16 cellular contexts compared by ENCODE assay signal in the genomic region with DNA sequence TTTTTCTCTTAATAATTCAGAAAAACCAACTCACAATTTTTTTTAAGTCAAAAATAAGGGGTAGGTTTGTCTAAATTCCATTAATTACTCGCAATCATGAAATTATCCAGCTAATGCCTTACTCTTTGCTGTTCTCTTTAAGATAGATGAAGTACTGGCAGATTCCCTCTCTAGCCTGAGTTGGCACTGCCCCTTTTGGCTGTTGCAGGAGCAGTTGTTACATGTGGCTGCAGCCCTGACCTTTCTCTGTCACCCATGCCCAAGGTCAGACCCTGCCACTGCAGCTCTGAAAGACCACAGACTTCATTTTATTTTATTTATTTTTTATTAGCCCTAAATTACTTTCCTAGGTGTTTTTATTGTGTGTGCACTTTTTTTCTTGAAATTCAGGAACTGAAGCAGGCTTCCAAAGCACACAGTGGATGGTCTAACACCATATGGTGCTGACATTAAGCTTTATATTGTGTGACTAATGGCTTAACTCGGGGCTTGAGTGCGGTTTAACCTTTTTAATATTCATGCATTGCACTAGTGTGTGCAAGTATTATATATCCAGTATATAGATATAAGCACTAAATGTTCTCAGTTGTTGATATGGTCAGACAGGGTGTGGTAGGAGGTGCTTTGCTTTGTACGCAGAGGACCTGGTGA.
DNase-seq lines count a peak whose midpoint lies in the region; ATAC-seq, FAIRE-seq and TF ChIP-seq lines count a peak whose summit lies in the region.
"Had no signal": no experiment of that assay in that cellular context is flagged by ENCODE, and none has a peak within 500 bp of the region (broad histone marks: within the 10 kb centered on the region; RNA-seq: fewer than 3 reads in every experiment).

No MANE protein-coding gene starts in this region.

- H3K27me3 ChIP-seq in A673 (replicated peaks; ENCODE audit: insufficient read depth, low read depth, low read length, poor library complexity) = no peaks in the 10 kb centered on the region
- H3K27me3 ChIP-seq in adrenal gland = no peaks in the 10 kb centered on the region

- DNase-seq in A673 (ENCODE audit: low spot score) = peak; percentile 7
- no peak for DNase-seq in D721Med (ENCODE audit: insufficient read length, low spot score)
- peak; percentile 89 for DNase-seq in NCI-H2171 treated with DMSO at 0.1 percent for 48 hours (lab: John Stamatoyannopoulos, UW)
- DNase-seq in adrenal gland = peak in 4 of 7 donors; percentile 8 to 38 (median 16)
- no peak for DNase-seq in NOMO-1 (lab: John Stamatoyannopoulos, UW; ENCODE audit: unreplicated experiment in 2 of 2)
- DNase-seq in HEK293T (ENCODE audit: extremely low spot score) = no peak
- no peak for DNase-seq in cerebellar nuclear complex (lab: John Stamatoyannopoulos, UW)
- DNase-seq: MM.1S, NCI-H1105, NCI-H187 treated with DMSO at 0.1 percent for 48 hours, NCI-H748 treated with DMSO at 0.1 percent for 48 hours had no signal

- CTCF ChIA-PET in A673 (lab: Charles Lee) (no interaction called here), HEK293T (lab: Yijun Ruan, JAX) (interaction anchor here (0.6 kb wide), 1 partner anchor 324 kb away, joined by 3 read pairs; no protein-coding TSS in a partner anchor)

- BruUV-seq in A673 (replicated peaks; lab: Mats Ljungman, UMichigan) = no TSS peak

- no peak overlapping the region for H3K4me3 ChIP-seq in A673 (ENCODE audit: low read depth, low read length, poor library complexity, severe bottlenecking)
- H3K4me3 ChIP-seq in adrenal gland = no peak overlapping the region
- H3K4me3 ChIP-seq: GM12878, GM23338 had no signal

- TF ChIP-seq POLR2A in adrenal gland (IDR thresholded peaks at IDR 0.05) = no peak

- peak; percentile 61 for FAIRE-seq in D721Med (lab: Jason Lieb, UNC)
- FAIRE-seq: GM12878, GM19239 had no signal

- H3K4me1 ChIP-seq in A673 (ENCODE audit: insufficient read depth, low read length, poor library complexity, severe bottlenecking) (no peaks in the 10 kb centered on the region), adrenal gland (replicated peaks in 1 of 2) (no peaks in the 10 kb centered on the region)

- WGBS in adrenal gland, 4 donors = 42 to 55% (median 46%) methylated on average over 4 of the region's 4 CpGs

- TF ChIP-seq CTCF in A673 (conservative IDR thresholded peaks at IDR 0.05; ENCODE audit: low read depth, low read length) = no peak
- TF ChIP-seq CTCF in D721Med (IDR thresholded peaks at IDR 0.05; ENCODE audit: insufficient read depth, missing control alignments) = no peak
- TF ChIP-seq CTCF in adrenal gland (IDR thresholded peaks at IDR 0.05) = no peak

- H3K9me3 ChIP-seq in A673 (ENCODE audit: low read depth, low read length, poor library complexity, severe bottlenecking) (no peaks in the 10 kb centered on the region), adrenal gland (replicated peaks in 1 of 3) (no peaks in the 10 kb centered on the region)

- intact Hi-C loops in A673 (cut with micrococcal nuclease; ENCODE audit: unreplicated experiment) (no loop called here), adrenal gland (cut with DNase I) (no loop called here)

- H3K36me3 ChIP-seq in A673 (ENCODE audit: insufficient read depth, low read length, poor library complexity, severe bottlenecking) (no peaks in the 10 kb centered on the region), adrenal gland (replicated peaks in 1 of 2) (no peaks in the 10 kb centered on the region)

- ATAC-seq in HG03439 (IDR thresholded peaks at IDR 0.05; ENCODE audit: unreplicated experiment) = no peak
- ATAC-seq: GM12878, GM23338, Panc1 had no signal

- POLR2A ChIA-PET in A673 (lab: Charles Lee; ENCODE audit: low non-redundant PET) = no interaction called here
- POLR2A ChIA-PET in HEK293T (lab: Yijun Ruan, JAX) = no interaction called here

- H3K27ac ChIP-seq in A673 (ENCODE audit: low read depth, low read length, poor library complexity, severe bottlenecking) (no peak overlapping the region), adrenal gland (no peak overlapping the region)

TF ChIP-seq in HEK293T, 16 proteins besides CTCF, POLR2A, EP300 and RAD21:
- TF ChIP-seq ZNF384 (IDR thresholded peaks at IDR 0.05) = no peak

Comparison
In these comparisons a context has a peak if more than half of its experiments do, and no peak if none do; other contexts are left out.
1. DNase-seq: peak in A673 (single experiment), NCI-H2171 treated with DMSO at 0.1 percent for 48 hours (single experiment) and adrenal gland (4 of 7); none in D721Med (single experiment), NOMO-1 (0 of 2), HEK293T (single experiment) and cerebellar nuclear complex (0 of 2).